8 cellular contexts compared by ENCODE assay signal in genomic region chr6:16683524-16684194, GRCh38.
DNase-seq lines count a peak whose midpoint lies in the region; ATAC-seq, FAIRE-seq and TF ChIP-seq lines count a peak whose summit lies in the region.

No MANE protein-coding gene starts in this region.

- DNase-seq in GM12891 (ENCODE audit: insufficient read length, low spot score): no peak
- no peak for DNase-seq in Panc1 (ENCODE audit: low read depth, low spot score)
- peak; percentile 36 for DNase-seq in prostate gland (ENCODE audit: low spot score)
- DNase-seq in cortex of kidney (lab: John Stamatoyannopoulos, UW): no peak
- no peak for DNase-seq in erythroblast (lab: John Stamatoyannopoulos, UW)
- no peak for DNase-seq in GM10248 (ENCODE audit: extremely low spot score)

- H3K27me3 ChIP-seq in Panc1 (ENCODE audit: control insufficient read depth, insufficient read depth, low read length) (no peaks in the 10 kb centered on the region), esophagus (ENCODE audit: control insufficient read depth in 1 of 2, insufficient read depth in 2 of 2, low read length in 2 of 2) (no peaks in the 10 kb centered on the region), prostate gland (replicated peaks; ENCODE audit: insufficient read depth) (no peaks in the 10 kb centered on the region)

- CTCF ChIA-PET in Panc1 (lab: Charles Lee): interaction anchor here (0.6 kb wide), 2 partner anchors 102 to 119 kb away, joined by 3 read pairs; no protein-coding TSS in a partner anchor
- CTCF ChIA-PET in GM10248 (lab: Yijun Ruan, JAX): interaction anchor here (0.8 kb wide), 1 partner anchor 352 kb away, joined by 3 read pairs; no protein-coding TSS in a partner anchor

- 30 to 31% methylated on average over 4 of the region's 4 CpGs for WGBS in esophagus, 2 donors
- WGBS in prostate gland: 24% methylated on average over 4 of the region's 4 CpGs

- intact Hi-C loops in Panc1 (cut with micrococcal nuclease; ENCODE audit: unreplicated experiment) (no loop called here), prostate gland (cut with DNase I) (no loop called here)

- H3K27ac ChIP-seq in Panc1 (ENCODE audit: low read length) (peak overlapping the region; percentile 80), esophagus (ENCODE audit: low read depth in 2 of 2, low read length in 1 of 2) (peak overlapping the region; percentile 71 to 80), prostate gland (no peak overlapping the region)

- FAIRE-seq in GM12891 (lab: Jason Lieb, UNC): peak; percentile 45

- H3K4me1 ChIP-seq in Panc1 (ENCODE audit: control insufficient read depth, insufficient read depth, low read length) (peaks cover 71% of the 10 kb centered on the region), esophagus (ENCODE audit: control insufficient read depth in 2 of 2, insufficient read depth in 2 of 2, low read length in 1 of 2) (peaks cover 0 to 5% of the 10 kb centered on the region in 2 donors), prostate gland (replicated peaks) (no peaks in the 10 kb centered on the region)

- POLR2A ChIA-PET in Panc1 (lab: Charles Lee) (no interaction called here), GM10248 (lab: Yijun Ruan, JAX) (no interaction called here)

- TF ChIP-seq CTCF in Panc1 (IDR thresholded peaks at IDR 0.05): no peak
- TF ChIP-seq CTCF in prostate gland (IDR thresholded peaks at IDR 0.05): no peak
- TF ChIP-seq CTCF in GM10248 (IDR thresholded peaks at IDR 0.05; ENCODE audit: control extremely low read depth, extremely low read depth, low read depth, missing control alignments): no peak

- TF ChIP-seq POLR2A in GM12891 (IDR thresholded peaks at IDR 0.05; ENCODE audit: low read depth, low read length): no peak
- TF ChIP-seq POLR2A in prostate gland (IDR thresholded peaks at IDR 0.05): no peak
- no peak for TF ChIP-seq POLR2A in erythroblast (IDR thresholded peaks at IDR 0.05; ENCODE audit: low read length)

- H3K9me3 ChIP-seq in Panc1 (ENCODE audit: control insufficient read depth, insufficient read depth, low read depth, low read length): no peaks in the 10 kb centered on the region
- H3K9me3 ChIP-seq in esophagus (ENCODE audit: control insufficient read depth in 2 of 2, insufficient read depth in 1 of 2, low read depth in 1 of 2, low read length in 1 of 2): no peaks in the 10 kb centered on the region
- no peaks in the 10 kb centered on the region for H3K9me3 ChIP-seq in prostate gland

- H3K4me3 ChIP-seq in Panc1 (ENCODE audit: low read depth in 2 of 2, low read length in 2 of 2) (no peak overlapping the region), esophagus (ENCODE audit: low read depth in 1 of 2, low read length in 2 of 2) (no peak overlapping the region), prostate gland (no peak overlapping the region)

- BruUV-seq in Panc1 (replicated peaks; lab: Mats Ljungman, UMichigan): no TSS peak

- in situ Hi-C loops in Panc1 (cut with HindIII; ENCODE audit: low pct_unique_long_range_greater_than_20kb, low sequenced_read_pairs): no loop called here

- H3K36me3 ChIP-seq in Panc1 (ENCODE audit: control insufficient read depth, insufficient read depth, low read length) (no peaks in the 10 kb centered on the region), esophagus (ENCODE audit: control insufficient read depth in 2 of 2, insufficient read depth in 2 of 2, low read length in 1 of 2) (no peaks in the 10 kb centered on the region), prostate gland (no peaks in the 10 kb centered on the region)

- ATAC-seq in Panc1 (peak; percentile 40), GM19328 (IDR thresholded peaks at IDR 0.05; ENCODE audit: unreplicated experiment) (no peak)

TF ChIP-seq in GM12891, 5 proteins besides CTCF, POLR2A, EP300 and RAD21:
- TF ChIP-seq PAX5 (IDR thresholded peaks at IDR 0.05; ENCODE audit: insufficient read depth, low read length, severe bottlenecking) (no peak), POU2F2 (IDR thresholded peaks at IDR 0.05; ENCODE audit: low read depth, low read length) (no peak), TAF1 (IDR thresholded peaks at IDR 0.05; ENCODE audit: low read depth, low read length) (no peak), POLR2AphosphoS5 (IDR thresholded peaks at IDR 0.05; ENCODE audit: low read depth, low read length) (no peak), SPI1 (IDR thresholded peaks at IDR 0.05; ENCODE audit: low read depth, low read length) (no peak)

Comparison
In these comparisons a context has a peak if more than half of its experiments do, and no peak if none do; other contexts are left out.
1. H3K27ac ChIP-seq: peak in Panc1 (single experiment) and esophagus (2 of 2); none in prostate gland (0 of 2).